17 cellular contexts compared by ENCODE assay signal in the genomic region with DNA sequence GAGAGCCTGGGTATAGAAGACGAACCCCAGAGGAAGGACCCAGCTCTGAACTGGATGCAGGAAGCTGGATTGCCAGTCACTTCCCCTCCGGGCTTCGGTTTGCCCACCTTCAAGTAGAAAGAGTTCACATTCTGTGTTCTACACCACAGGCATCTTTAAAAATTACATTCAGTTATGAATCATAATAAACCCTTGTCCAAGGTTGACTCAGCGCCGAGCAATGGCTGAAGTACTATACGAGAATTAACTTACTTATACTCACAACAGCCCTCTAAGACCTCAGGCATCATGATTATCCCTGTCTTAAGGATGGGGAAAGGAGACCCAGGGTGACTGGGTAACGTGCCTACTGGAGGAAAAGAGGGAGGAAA.
DNase-seq lines count a peak whose midpoint lies in the region; ATAC-seq, FAIRE-seq and TF ChIP-seq lines count a peak whose summit lies in the region.
"Had no signal": no experiment of that assay in that cellular context is flagged by ENCODE, and none has a peak within 500 bp of the region (broad histone marks: within the 10 kb centered on the region; RNA-seq: fewer than 3 reads in every experiment).

No MANE protein-coding gene starts in this region.

- H3K27me3 ChIP-seq in fibroblast of lung (ENCODE audit: control insufficient read depth, insufficient read depth, low read length): no peaks in the 10 kb centered on the region
- H3K27me3 ChIP-seq in skeletal muscle satellite cell (ENCODE audit: control insufficient read depth, insufficient read depth, low read length): no peaks in the 10 kb centered on the region
- no peaks in the 10 kb centered on the region for H3K27me3 ChIP-seq in SJCRH30
- H3K27me3 ChIP-seq in mesendoderm (ENCODE audit: insufficient read depth, low read length, poor library complexity): no peaks in the 10 kb centered on the region
- H3K27me3 ChIP-seq: neural progenitor cell had no signal

- H3K9ac ChIP-seq in fibroblast of lung (ENCODE audit: insufficient read depth, low read length): no peak overlapping the region
- peak overlapping the region; percentile 77 for H3K9ac ChIP-seq in skeletal muscle satellite cell (ENCODE audit: low read depth, low read length)
- no peak overlapping the region for H3K9ac ChIP-seq in kidney (ENCODE audit: low read length in 2 of 2)
- no peak overlapping the region for H3K9ac ChIP-seq in mesendoderm (ENCODE audit: low read length)
- H3K9ac ChIP-seq: neural progenitor cell, SK-N-SH had no signal

- no peak overlapping the region for H3K4me3 ChIP-seq in fibroblast of lung (replicated peaks in 1 of 4; ENCODE audit: control extremely low read depth in 1 of 4, insufficient read depth in 1 of 4, low read depth in 3 of 4, low read length in 4 of 4)
- H3K4me3 ChIP-seq in skeletal muscle satellite cell (ENCODE audit: low read length): peak overlapping the region; percentile 6
- no peak overlapping the region for H3K4me3 ChIP-seq in kidney (ENCODE audit: low read length in 2 of 2)
- no peak overlapping the region for H3K4me3 ChIP-seq in SJCRH30
- no peak overlapping the region for H3K4me3 ChIP-seq in mesendoderm (ENCODE audit: low read length)
- H3K4me3 ChIP-seq: K562, neural progenitor cell had no signal

- no peak overlapping the region for H3K56ac ChIP-seq in mesendoderm (ENCODE audit: low read length)

- no CpG with 5 or more reads among the region's 7 CpGs for WGBS in mesendoderm (ENCODE audit: extremely low coverage, insufficient coverage, low lambda C conversion rate)

- H2BK5ac ChIP-seq in mesendoderm (ENCODE audit: low read length): no peak overlapping the region

- no peak overlapping the region for H4K8ac ChIP-seq in mesendoderm (ENCODE audit: low read depth, low read length)

- no peak overlapping the region for H4K5ac ChIP-seq in mesendoderm (ENCODE audit: low read length)

- peaks cover 4% of the 10 kb centered on the region for H3K4me1 ChIP-seq in fibroblast of lung (ENCODE audit: control insufficient read depth, extremely low read depth, insufficient read depth, low read length)
- H3K4me1 ChIP-seq in skeletal muscle satellite cell (ENCODE audit: control insufficient read depth, insufficient read depth, low read length): peaks cover 56% of the 10 kb centered on the region
- H3K4me1 ChIP-seq in kidney (ENCODE audit: control insufficient read depth in 1 of 2, insufficient read depth in 1 of 2, low read depth in 1 of 2, low read length in 2 of 2): no peaks in the 10 kb centered on the region
- H3K4me1 ChIP-seq in SJCRH30: no peaks in the 10 kb centered on the region
- H3K4me1 ChIP-seq in mesendoderm (ENCODE audit: control insufficient read depth, low read depth, low read length): peaks cover 5% of the 10 kb centered on the region
- H3K4me1 ChIP-seq: neural progenitor cell had no signal

- no peak overlapping the region for H3K27ac ChIP-seq in fibroblast of lung (ENCODE audit: insufficient read depth, low read length)
- no peak overlapping the region for H3K27ac ChIP-seq in kidney (ENCODE audit: low read depth in 2 of 2, low read length in 2 of 2)
- no peak overlapping the region for H3K27ac ChIP-seq in SJCRH30
- no peak overlapping the region for H3K27ac ChIP-seq in mesendoderm (ENCODE audit: low read depth, low read length)
- H3K27ac ChIP-seq: neural progenitor cell, WERI-Rb-1 had no signal

- no peak overlapping the region for H2AFZ ChIP-seq in fibroblast of lung (ENCODE audit: low read length)
- H2AFZ ChIP-seq: neural progenitor cell had no signal

- FAIRE-seq in H54 (lab: Jason Lieb, UNC) (no peak), kidney (lab: Jason Lieb, UNC) (no peak)
- FAIRE-seq: K562 had no signal

- no peak overlapping the region for H3K23ac ChIP-seq in mesendoderm (ENCODE audit: low read length)

- TF ChIP-seq CTCF in fibroblast of lung (conservative IDR thresholded peaks at IDR 0.05 in 1 of 2, IDR thresholded peaks at IDR 0.05 in 1 of 2; ENCODE audit: low read depth in 1 of 2, low read length in 2 of 2): no peak
- no peak for TF ChIP-seq CTCF in kidney (IDR thresholded peaks at IDR 0.05; ENCODE audit: borderline replicate concordance, extremely low read depth, insufficient read depth)

- no peaks in the 10 kb centered on the region for H3K79me2 ChIP-seq in fibroblast of lung (ENCODE audit: control insufficient read depth, insufficient read depth, low read length)
- H3K79me2 ChIP-seq in mesendoderm (ENCODE audit: control insufficient read depth, insufficient read depth, low read length): no peaks in the 10 kb centered on the region

- H3K9me3 ChIP-seq in fibroblast of lung (ENCODE audit: control insufficient read depth, insufficient read depth, low read depth, low read length) (no peaks in the 10 kb centered on the region), skeletal muscle satellite cell (replicated peaks; ENCODE audit: low read length) (no peaks in the 10 kb centered on the region), kidney (ENCODE audit: control insufficient read depth in 1 of 2, low read length in 2 of 2) (peaks cover 0 to 3% of the 10 kb centered on the region in 2 donors), SJCRH30 (replicated peaks) (no peaks in the 10 kb centered on the region)
- H3K9me3 ChIP-seq: SK-N-SH had no signal

- H2AK5ac ChIP-seq in mesendoderm (ENCODE audit: low read length): no peak overlapping the region

- H2BK120ac ChIP-seq in mesendoderm (ENCODE audit: low read depth, low read length): no peak overlapping the region

- peak; percentile 35 for DNase-seq in H54 (ENCODE audit: insufficient read length, low spot score)
- DNase-seq in SW480 (ENCODE audit: low spot score): peak; percentile 66
- peak; percentile 66 to 92 for DNase-seq in fibroblast of lung (ENCODE audit: low read depth in 2 of 2)
- DNase-seq in kidney: no peak
- no peak for DNase-seq in SJCRH30
- DNase-seq in mesendoderm: no peak
- DNase-seq: activated CD8-positive, alpha-beta memory T cell treated with anti-CD3 and anti-CD28 coated beads, Interleukin-2, amount 50 U/mL, for 48 hours; effector CD4-positive, alpha-beta T cell; hypothalamus; NCI-H187 treated with DMSO at 0.1 percent for 48 hours; SK-N-SH; substantia nigra; WERI-Rb-1 had no signal

- H2BK15ac ChIP-seq in mesendoderm (replicated peaks; ENCODE audit: low read depth): no peak overlapping the region

- H3K4me2 ChIP-seq in fibroblast of lung (ENCODE audit: extremely low read depth, insufficient read depth, low read length): no peak overlapping the region
- H3K4me2 ChIP-seq in skeletal muscle satellite cell (ENCODE audit: low read length): peak overlapping the region; percentile 49
- no peak overlapping the region for H3K4me2 ChIP-seq in mesendoderm (ENCODE audit: low read length)
- H3K4me2 ChIP-seq: neural progenitor cell, SK-N-SH had no signal

- no peaks in the 10 kb centered on the region for H4K20me1 ChIP-seq in fibroblast of lung (ENCODE audit: control insufficient read depth, extremely low read depth, insufficient read depth, low read length)

- no peak overlapping the region for H3K18ac ChIP-seq in mesendoderm (ENCODE audit: low read length)

- TF ChIP-seq POLR2A in H54 (IDR thresholded peaks at IDR 0.05; ENCODE audit: low read depth, low read length): no peak

- no peak for ATAC-seq in GM19467 (IDR thresholded peaks at IDR 0.05; ENCODE audit: unreplicated experiment)
- ATAC-seq: K562 had no signal

- no peaks in the 10 kb centered on the region for H3K79me1 ChIP-seq in mesendoderm (ENCODE audit: low read length)

- intact Hi-C loops in kidney (cut with DNase I): no loop called here

- no peak overlapping the region for H3K4ac ChIP-seq in mesendoderm (ENCODE audit: low read depth, low read length)

- H3K36me3 ChIP-seq in fibroblast of lung (ENCODE audit: control insufficient read depth, insufficient read depth, low read length) (no peaks in the 10 kb centered on the region), skeletal muscle satellite cell (ENCODE audit: insufficient read depth, low read length) (peaks cover 60% of the 10 kb centered on the region), kidney (ENCODE audit: control insufficient read depth in 1 of 2, insufficient read depth in 2 of 2, low read length in 2 of 2) (peaks cover 24 to 26% of the 10 kb centered on the region in 2 donors), SJCRH30 (peaks cover 14% of the 10 kb centered on the region), mesendoderm (ENCODE audit: control insufficient read depth, insufficient read depth, low read length) (peaks cover 4% of the 10 kb centered on the region)
- H3K36me3 ChIP-seq: neural progenitor cell, WERI-Rb-1 had no signal

Comparison
In these comparisons a context has a peak if more than half of its experiments do, and no peak if none do; other contexts are left out.
1. DNase-seq: peak in H54 (single experiment), SW480 (single experiment) and fibroblast of lung (2 of 2); none in kidney (single experiment), SJCRH30 (0 of 2) and mesendoderm (single experiment).